In the genomic region with DNA sequence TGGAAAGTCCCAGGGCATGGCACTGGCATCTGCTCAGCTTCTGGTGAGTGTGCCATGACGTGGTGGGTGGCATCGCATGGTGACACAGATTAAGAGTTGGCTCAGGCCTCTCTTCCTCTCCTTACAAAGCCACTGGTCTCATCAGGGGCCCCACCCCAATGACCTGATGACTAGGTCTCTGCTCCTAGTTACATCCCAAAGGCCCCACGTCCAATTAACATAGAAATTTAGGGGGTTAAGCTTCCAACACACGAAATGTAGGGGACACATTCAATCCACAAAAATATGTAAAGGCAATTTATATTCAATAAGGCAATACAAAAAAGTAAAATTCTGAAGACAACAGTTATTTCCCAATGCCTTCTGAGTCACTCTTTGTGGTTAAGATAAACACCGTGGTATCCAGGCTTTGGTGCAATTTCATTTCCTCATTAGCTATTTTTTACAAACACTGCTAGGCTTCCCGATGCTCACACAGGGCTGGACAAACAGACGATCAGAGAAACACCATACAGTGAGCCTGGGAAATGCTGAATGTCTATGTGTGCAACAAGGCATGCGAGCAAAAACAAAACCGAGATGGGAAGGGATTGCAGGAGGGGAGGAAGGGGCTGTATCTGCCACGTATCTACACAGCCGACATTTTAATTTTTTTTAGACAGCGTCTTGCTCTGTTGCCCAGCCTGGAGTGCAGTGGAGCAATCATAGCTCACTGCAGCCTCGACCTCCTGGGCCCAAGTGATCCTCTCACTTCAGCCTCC, we compare ENCODE assay signal across 8 cellular contexts.
DNase-seq lines count a peak whose midpoint lies in the region; ATAC-seq and TF ChIP-seq lines count a peak whose summit lies in the region.

No MANE protein-coding gene starts in this region.

- no peak overlapping the region for H3K9ac ChIP-seq in H9 (ENCODE audit: extremely low read depth, insufficient read length, low read length)

- H3K4me1 ChIP-seq in H9 (ENCODE audit: insufficient read depth, low read length), result no peaks in the 10 kb centered on the region; the same call in 1 of the 2 replicates

- H2BK12ac ChIP-seq in H9 (ENCODE audit: insufficient read length, low read depth, low read length), result no peak overlapping the region

- no peak overlapping the region for H3K4ac ChIP-seq in H9 (ENCODE audit: low read depth, low read length)

- no peaks in the 10 kb centered on the region for H3K9me3 Mint-ChIP-seq in H9

- no peaks in the 10 kb centered on the region for H3K79me1 ChIP-seq in H9 (ENCODE audit: insufficient read depth, low read depth, low read length, poor library complexity, severe bottlenecking)

- H2BK20ac ChIP-seq in H9 (ENCODE audit: low read depth, low read length, poor library complexity, severe bottlenecking), result no peak overlapping the region

- no peak overlapping the region for H3K27ac Mint-ChIP-seq in H9

- H3K18ac ChIP-seq in H9 (ENCODE audit: insufficient read length, low read depth, low read length), result no peak overlapping the region

- no peak overlapping the region for H3K23ac ChIP-seq in H9 (ENCODE audit: insufficient read length, low read depth, low read length)

- H3K9me3 ChIP-seq in H9 (ENCODE audit: control insufficient read depth, low read depth, low read length), result no peaks in the 10 kb centered on the region

- no peak overlapping the region for H3K27ac ChIP-seq in H9 (ENCODE audit: insufficient read length, low read depth, low read length)

- H3K27me3 ChIP-seq in H9 (ENCODE audit: insufficient read depth, low read length), result no peaks in the 10 kb centered on the region

- no peak overlapping the region for H2BK120ac ChIP-seq in H9 (ENCODE audit: low read depth, low read length, poor library complexity, severe bottlenecking)

- peaks cover 28 to 38% of the 10 kb centered on the region in 2 experiments for H3K4me1 Mint-ChIP-seq in H9

- peaks cover 0 to 5% (median 0%) of the 10 kb centered on the region in 3 experiments; a peak in 2 of 7 replicates for H3K36me3 Mint-ChIP-seq in H9 (ENCODE audit: insufficient read depth in 1 of 3, low read depth in 3 of 3)

- no peak overlapping the region for H2BK15ac ChIP-seq in H9 (ENCODE audit: low read depth, low read length)

- H3K4me3 Mint-ChIP-seq in H9, result no peak overlapping the region

- TF ChIP-seq CTCF in fibroblast of mammary gland (conservative IDR thresholded peaks at IDR 0.05; ENCODE audit: control insufficient read depth, insufficient read depth, low read depth, low read length) (no peak), H9 (conservative IDR thresholded peaks at IDR 0.05) (no peak), GM20000 (IDR thresholded peaks at IDR 0.05; ENCODE audit: extremely low read depth, missing control alignments) (no peak)

- H4K5ac ChIP-seq in H9 (ENCODE audit: insufficient read length, low read depth, low read length), result no peak overlapping the region

- H3K23me2 ChIP-seq in H9 (ENCODE audit: insufficient read length, low read depth, low read length, poor library complexity, severe bottlenecking), result no peaks in the 10 kb centered on the region

- no peak overlapping the region for H4K91ac ChIP-seq in H9 (ENCODE audit: insufficient read length, low read depth, low read length)

- H2AK5ac ChIP-seq in H9 (ENCODE audit: insufficient read length, low read length), result no peak overlapping the region

- no peaks in the 10 kb centered on the region for H3K27me3 Mint-ChIP-seq in H9 (ENCODE audit: low read depth)

- WGBS in H9 (ENCODE audit: extremely low coverage, insufficient read length, low lambda C conversion rate), result no CpG with 5 or more reads among the region's 13 CpGs

- H2AFZ ChIP-seq in H9 (ENCODE audit: low read length), result no peak overlapping the region

- no peak overlapping the region for H3K4me2 ChIP-seq in H9 (ENCODE audit: insufficient read depth, insufficient read length, low read length)

- H4K20me1 ChIP-seq in H9 (ENCODE audit: control insufficient read depth, insufficient read depth, insufficient read length), result no peaks in the 10 kb centered on the region

- H3K14ac ChIP-seq in H9 (ENCODE audit: insufficient read depth, low read length), result no peak overlapping the region

- ATAC-seq in GM21423 (IDR thresholded peaks at IDR 0.05; ENCODE audit: unreplicated experiment), result peak; percentile 30

- H3K79me2 ChIP-seq in H9 (ENCODE audit: insufficient read depth, low read length), result no peaks in the 10 kb centered on the region

- H2BK5ac ChIP-seq in H9 (ENCODE audit: insufficient read length, low read length), result no peak overlapping the region

- H4K8ac ChIP-seq in H9 (replicated peaks; ENCODE audit: insufficient read length, low read depth, low read length), result no peak overlapping the region

- H3K56ac ChIP-seq in H9 (ENCODE audit: insufficient read length, low read depth, low read length), result no peak overlapping the region

- DNase-seq in AML-193 (lab: John Stamatoyannopoulos, UW) (peak; percentile 96 to 97), LHCN-M2 (ENCODE audit: low read depth) (peak; percentile 90), fibroblast of mammary gland (ENCODE audit: low read depth) (peak; percentile 96), skeletal muscle cell (ENCODE audit: low read depth) (peak; percentile 81), H9 (no peak), GM20000 (ENCODE audit: low spot score) (no peak)
- DNase-seq in activated CD4-positive, alpha-beta T cell treated with anti-CD3 and anti-CD28 coated beads, Interleukin-2, amount 50 U/mL, for 48 hours, result peak; percentile 54 to 69

- no peak overlapping the region for H3T11ph ChIP-seq in H9 (ENCODE audit: low read length)

- no peak overlapping the region for H3K4me3 ChIP-seq in fibroblast of mammary gland (ENCODE audit: control insufficient read depth, low read depth, low read length)
- H3K4me3 ChIP-seq in skeletal muscle cell (ENCODE audit: low read depth, low read length), result no peak overlapping the region

Comparison
In these comparisons a context has a peak if more than half of its experiments do, and no peak if none do; other contexts are left out.
1. DNase-seq: peak in AML-193 (2 of 2), LHCN-M2 (single experiment), activated CD4-positive, alpha-beta T cell treated with anti-CD3 and anti-CD28 coated beads, Interleukin-2, amount 50 U/mL, for 48 hours (2 of 2), fibroblast of mammary gland (single experiment) and skeletal muscle cell (single experiment); none in H9 (single experiment) and GM20000 (single experiment).